8 cellular contexts compared by ENCODE assay signal in genomic region chr7:44257618-44258422, GRCh38. TPM values are rescaled to one million over a fixed set of nuclear protein-coding genes. Genes with fewer than 3 reads are reported as not detected.
DNase-seq lines count a peak whose midpoint lies in the region; ATAC-seq lines count a peak whose summit lies in the region.

No MANE protein-coding gene starts in this region.

- peaks cover 12% of the 10 kb centered on the region for H3K4me1 ChIP-seq in SJCRH30

- intact Hi-C loops in Right ventricle myocardium inferior (cut with DNase I) = loop anchor here (5.0 kb wide), 2 partner anchors 34 to 49 kb away; no protein-coding TSS in a partner anchor
- intact Hi-C loops in sciatic nerve (cut with DNase I) = no loop called here

- peaks cover 11% of the 10 kb centered on the region; the same call in 1 of the 2 replicates for H3K27me3 ChIP-seq in SJCRH30

- no peaks in the 10 kb centered on the region for H3K36me3 ChIP-seq in SJCRH30

- H3K4me3 ChIP-seq in SJCRH30 = no peak overlapping the region

- no peak overlapping the region for H3K27ac ChIP-seq in SJCRH30

- ATAC-seq in HG03097 (IDR thresholded peaks at IDR 0.05; ENCODE audit: low FRiP score, unreplicated experiment) (peak; percentile 89), Right ventricle myocardium inferior (peak; percentile 85), sciatic nerve (peak; percentile 77)

- DNase-seq in SIG-M5 treated with dmso at 0.1 percent for 504 hours (lab: John Stamatoyannopoulos, UW; ENCODE audit: unreplicated experiment) (peak; percentile 55), SIG-M5 (lab: John Stamatoyannopoulos, UW) (no peak), SJCRH30 (peak; percentile 61 to 68), Right ventricle myocardium inferior (ENCODE audit: missing footprints) (peak; percentile 83), sciatic nerve (ENCODE audit: low spot score) (peak; percentile 69), DMS114 treated with DMSO at 0.1 percent for 48 hours (lab: John Stamatoyannopoulos, UW; ENCODE audit: unreplicated experiment) (no peak)
- peak; percentile 80 for DNase-seq in activated naive CD4-positive, alpha-beta T cell treated with anti-CD3 and anti-CD28 coated beads, Interleukin-2, amount 50 U/mL, for 16 hours

- H3K9me3 ChIP-seq in SJCRH30 (replicated peaks) = no peaks in the 10 kb centered on the region

RNA-seq across cellular contexts. Expression of gene YKT6, which starts 57.0 kb away (rescaled TPM):
- 98.6 and 101 TPM in 2 replicates for total RNA-seq in SJCRH30 (2014; rRNA removed; shearing (Covaris generic))
- total RNA-seq in Right ventricle myocardium inferior (58.0 TPM), sciatic nerve (51.2 TPM)

Comparison
In these comparisons a context has a peak if more than half of its experiments do, and no peak if none do; other contexts are left out.
1. DNase-seq: peak in SIG-M5 treated with dmso at 0.1 percent for 504 hours (single experiment), SJCRH30 (2 of 2), activated naive CD4-positive, alpha-beta T cell treated with anti-CD3 and anti-CD28 coated beads, Interleukin-2, amount 50 U/mL, for 16 hours (single experiment), Right ventricle myocardium inferior (single experiment) and sciatic nerve (single experiment); none in SIG-M5 (single experiment) and DMS114 treated with DMSO at 0.1 percent for 48 hours (single experiment).
2. Peak in every context shown above with its lines, with median percentiles within 50 percentile points of each other: ATAC-seq.